9 cellular contexts compared by ENCODE assay signal in the genomic region with DNA sequence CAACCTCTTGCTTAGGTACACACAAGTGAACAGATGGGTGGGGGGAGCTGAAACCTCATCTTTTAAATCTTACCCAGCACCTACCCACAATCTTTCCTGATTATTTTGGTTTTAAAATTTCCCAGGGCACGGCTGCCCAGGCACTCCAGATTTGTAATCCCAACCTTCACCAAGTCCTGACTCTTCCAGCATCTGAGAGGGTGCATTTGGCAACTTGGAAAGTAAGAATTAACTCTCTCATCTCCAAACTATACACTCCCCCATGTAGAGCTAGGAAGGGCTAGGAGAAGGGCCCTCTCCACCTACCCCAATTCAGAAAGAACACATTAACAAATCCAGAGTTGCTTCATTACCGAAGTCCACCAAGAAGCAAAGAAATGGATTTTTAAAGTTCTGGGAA. TPM values are rescaled to one million over a fixed set of nuclear protein-coding genes. Genes with fewer than 3 reads are reported as not detected.
DNase-seq lines count a peak whose midpoint lies in the region; ATAC-seq and TF ChIP-seq lines count a peak whose summit lies in the region.
"Had no signal": no experiment of that assay in that cellular context is flagged by ENCODE, and none has a peak within 500 bp of the region (broad histone marks: within the 10 kb centered on the region; RNA-seq: fewer than 3 reads in every experiment).

No MANE protein-coding gene starts in this region.

- H3K4me3 ChIP-seq in HUES48 (ENCODE audit: low read depth, low read length) (peak overlapping the region; percentile 58), cardiac fibroblast (replicated peaks in 1 of 2; ENCODE audit: low read depth in 2 of 2, low read length in 2 of 2) (peak overlapping the region; percentile 75 to 77), spleen (peak overlapping the region in 6 of 8 donors; percentile 11 to 64 (median 30))

- TF ChIP-seq CTCF in cardiac fibroblast (IDR thresholded peaks at IDR 0.05; ENCODE audit: low read depth, low read length) (no peak), spleen (IDR thresholded peaks at IDR 0.05 in 8 of 11, conservative IDR thresholded peaks at IDR 0.05 in 3 of 11) (no peak)

- H3K27ac ChIP-seq in HUES48 (ENCODE audit: low read depth, low read length) (no peak overlapping the region), spleen (peak overlapping the region in 6 of 8 donors; percentile 32 to 77 (median 68))

- ATAC-seq in left lobe of liver (peak; percentile 4), HG02884 (IDR thresholded peaks at IDR 0.05; ENCODE audit: unreplicated experiment) (no peak), HG03159 (IDR thresholded peaks at IDR 0.05; ENCODE audit: unreplicated experiment) (no peak)
- ATAC-seq: naive thymus-derived CD4-positive, alpha-beta T cell had no signal

- H3K9me3 ChIP-seq in HUES48 (ENCODE audit: control insufficient read depth, insufficient read depth, low read length) = no peaks in the 10 kb centered on the region
- peaks cover 0 to 5% (median 0%) of the 10 kb centered on the region in 8 donors for H3K9me3 ChIP-seq in spleen

- H3K36me3 ChIP-seq in HUES48 (ENCODE audit: control insufficient read depth, insufficient read depth, low read length) = no peaks in the 10 kb centered on the region
- no peaks in the 10 kb centered on the region for H3K36me3 ChIP-seq in spleen

- WGBS in spleen, 5 donors = 74 to 86% (median 76%) methylated on average over 2 of the region's 2 CpGs

- peaks cover 41% of the 10 kb centered on the region for H3K4me1 ChIP-seq in HUES48 (ENCODE audit: control insufficient read depth, insufficient read depth, low read length)
- H3K4me1 ChIP-seq in spleen = no peaks in the 10 kb centered on the region

- intact Hi-C loops in spleen (cut with DNase I; ENCODE audit: low total_unique reads) = no loop called here

- TF ChIP-seq POLR2A in spleen (IDR thresholded peaks at IDR 0.05) = no peak

- H3K27me3 ChIP-seq in HUES48 (ENCODE audit: control insufficient read depth, insufficient read depth, low read length) (no peaks in the 10 kb centered on the region), spleen (replicated peaks in 1 of 7) (peaks cover 0 to 31% (median 12%) of the 10 kb centered on the region in 7 donors)

- DNase-seq in cardiac fibroblast (ENCODE audit: low read depth in 2 of 2) = peak; percentile 30 to 49
- DNase-seq in left lobe of liver (ENCODE audit: low spot score) = no peak
- DNase-seq in spleen = no peak
- no peak for DNase-seq in ureter (ENCODE audit: low spot score)
- DNase-seq in activated CD8-positive, alpha-beta memory T cell treated with anti-CD3 and anti-CD28 coated beads for 24 hours = no peak
- DNase-seq: naive thymus-derived CD4-positive, alpha-beta T cell had no signal

- H3K9ac ChIP-seq in HUES48 (ENCODE audit: low read depth, low read length) = no peak overlapping the region

RNA-seq across cellular contexts. Expression of gene PRICKLE2, which starts 41.7 kb away (rescaled TPM):
- total RNA-seq in left lobe of liver (3.6 TPM), spleen (10 to 100 TPM in 2 of 7 donors, 1 to 10 TPM in 5; 3.1 to 11.4 (median 7.3) TPM), ureter (43.7 TPM)
- polyA plus RNA-seq in spleen = under 1 TPM; 0.27 to 0.51 (median 0.30) TPM
- polyA plus RNA-seq: naive thymus-derived CD4-positive, alpha-beta T cell had no signal

Comparison
In these comparisons a context has a peak if more than half of its experiments do, and no peak if none do; other contexts are left out.
1. DNase-seq: peak in cardiac fibroblast (2 of 2); none in left lobe of liver (single experiment), spleen (single experiment), ureter (single experiment) and activated CD8-positive, alpha-beta memory T cell treated with anti-CD3 and anti-CD28 coated beads for 24 hours (single experiment).
2. Peak in every context shown above with its lines, with median percentiles within 50 percentile points of each other: H3K4me3 ChIP-seq.